In genomic region chr1:32447469-32448185, GRCh38 we compare ENCODE assay signal across 10 cellular contexts. TPM values are rescaled to one million over a fixed set of nuclear protein-coding genes. Genes with fewer than 3 reads are reported as not detected.
DNase-seq lines count a peak whose midpoint lies in the region; TF ChIP-seq lines count a peak whose summit lies in the region.
"Had no signal": no experiment of that assay in that cellular context is flagged by ENCODE, and none has a peak within 500 bp of the region (broad histone marks: within the 10 kb centered on the region; RNA-seq: fewer than 3 reads in every experiment).

No MANE protein-coding gene starts in this region.

- H3K9me3 Mint-ChIP-seq in Caco-2 (ENCODE audit: unreplicated experiment) = peaks cover 20% of the 10 kb centered on the region

- CTCF ChIA-PET in Caco-2 (lab: Charles Lee) = interaction anchor here (0.6 to 1.1 kb wide), 3 partner anchors 25 to 290 kb away, joined by 3 read pairs; no protein-coding TSS in a partner anchor

- no peak overlapping the region for H3K18ac ChIP-seq in neuronal stem cell (ENCODE audit: low read length)

- DNase-seq in Caco-2 (peak; percentile 16 to 47), RPMI7951 (ENCODE audit: low read depth) (peak; percentile 80), epithelial cell of proximal tubule (ENCODE audit: low read depth) (no peak), neuronal stem cell (ENCODE audit: low spot score) (peak; percentile 67), NOMO-1 treated with dmso at 0.1 percent for 144 hours (lab: John Stamatoyannopoulos, UW; ENCODE audit: unreplicated experiment) (no peak), DMS153 treated with DMSO at 0.1 percent for 48 hours (lab: John Stamatoyannopoulos, UW; ENCODE audit: unreplicated experiment) (no peak), vagina (ENCODE audit: extremely low spot score in 2 of 2) (no peak)
- no peak for DNase-seq in activated T-cell treated with anti-CD3 and anti-CD28 coated beads, Interleukin-2, amount 50 U/mL, for 48 hours
- DNase-seq: DMS79 treated with DMSO at 0.1 percent for 48 hours had no signal

- no peak for TF ChIP-seq CTCF in Caco-2 (IDR thresholded peaks at IDR 0.05; ENCODE audit: insufficient read depth in 1 of 2, low read depth in 1 of 2, low read length in 1 of 2, severe bottlenecking in 1 of 2, unreplicated experiment in 1 of 2)
- TF ChIP-seq CTCF in epithelial cell of proximal tubule (conservative IDR thresholded peaks at IDR 0.05; ENCODE audit: low read depth, low read length) = no peak
- no peak for TF ChIP-seq CTCF in vagina (IDR thresholded peaks at IDR 0.05)

- H2BK5ac ChIP-seq in neuronal stem cell (ENCODE audit: low read length) = no peak overlapping the region

- no peak overlapping the region for H4K91ac ChIP-seq in neuronal stem cell (ENCODE audit: low read depth, low read length, poor library complexity)

- H3K4me2 ChIP-seq in neuronal stem cell (ENCODE audit: insufficient read depth, low read length, poor library complexity, severe bottlenecking) = peak overlapping the region; percentile 43

- WGBS in neuronal stem cell (ENCODE audit: extremely low coverage in 2 of 2, insufficient read length in 2 of 2, insufficient replicate concordance in 1 of 2), 2 donors = no CpG with 5 or more reads among the region's 13 CpGs

- H3K4me1 Mint-ChIP-seq in Caco-2 (ENCODE audit: low read depth, unreplicated experiment) = peaks cover 5% of the 10 kb centered on the region

- no peaks in the 10 kb centered on the region for H3K4me1 ChIP-seq in Caco-2
- H3K4me1 ChIP-seq in neuronal stem cell (ENCODE audit: control insufficient read depth in 2 of 2, insufficient read depth in 1 of 2, low read depth in 1 of 2, low read length in 2 of 2) = peaks cover 1 to 4% of the 10 kb centered on the region in 2 donors
- H3K4me1 ChIP-seq in vagina = no peaks in the 10 kb centered on the region

- POLR2A ChIA-PET in Caco-2 (lab: Charles Lee) = interaction anchor here (0.6 kb wide), 1 partner anchor 46 kb away, joined by 7 read pairs; no protein-coding TSS in a partner anchor

- TF ChIP-seq POLR2A in vagina (IDR thresholded peaks at IDR 0.05) = no peak

- no peak overlapping the region for H2BK15ac ChIP-seq in neuronal stem cell (ENCODE audit: low read length)

- H4K8ac ChIP-seq in neuronal stem cell (ENCODE audit: low read depth, low read length) = no peak overlapping the region

- peaks cover 5% of the 10 kb centered on the region for H3K27me3 Mint-ChIP-seq in Caco-2 (ENCODE audit: insufficient read depth, unreplicated experiment)

- intact Hi-C loops in Caco-2 (cut with micrococcal nuclease; ENCODE audit: unreplicated experiment) (loop anchor here (2.0 to 5.0 kb wide), 2 partner anchors 47 to 55 kb away; no protein-coding TSS in a partner anchor), vagina (cut with DNase I) (no loop called here)

- no peak overlapping the region for H3K27ac Mint-ChIP-seq in Caco-2 (ENCODE audit: unreplicated experiment)

- H3K9me3 ChIP-seq in Caco-2 (no peaks in the 10 kb centered on the region), neuronal stem cell (replicated peaks in 1 of 2; ENCODE audit: control insufficient read depth in 2 of 2, insufficient read depth in 1 of 2, low read depth in 1 of 2, low read length in 2 of 2) (peaks cover 5 to 13% of the 10 kb centered on the region in 2 donors), vagina (no peaks in the 10 kb centered on the region)

- H2BK12ac ChIP-seq in neuronal stem cell (ENCODE audit: low read length) = no peak overlapping the region

- no peaks in the 10 kb centered on the region for H3K36me3 Mint-ChIP-seq in Caco-2 (ENCODE audit: insufficient read depth, unreplicated experiment)

- BruUV-seq in Caco-2 (replicated peaks; lab: Mats Ljungman, UMichigan) = no TSS peak

- H3K14ac ChIP-seq in neuronal stem cell (ENCODE audit: low read length) = no peak overlapping the region

- peak overlapping the region; percentile 89 for H2AFZ ChIP-seq in neuronal stem cell (ENCODE audit: low read length)

- H3K4me3 ChIP-seq in Caco-2 (ENCODE audit: low read depth, low read length) = no peak overlapping the region
- H3K4me3 ChIP-seq in epithelial cell of proximal tubule (ENCODE audit: low read depth, low read length) = peak overlapping the region; percentile 35
- peak overlapping the region in 1 of 2 donors; percentile 39 for H3K4me3 ChIP-seq in neuronal stem cell (ENCODE audit: low read length in 2 of 2)
- H3K4me3 ChIP-seq in vagina = peak overlapping the region in 1 of 2 donors; percentile 16
- H3K4me3 ChIP-seq: mucosa of descending colon had no signal

- H3K27ac ChIP-seq in neuronal stem cell (replicated peaks; ENCODE audit: low read length) = peak overlapping the region; percentile 49
- H3K27ac ChIP-seq in vagina = no peak overlapping the region

- no peak overlapping the region for H3K9ac ChIP-seq in neuronal stem cell (ENCODE audit: low read depth, low read length, poor library complexity)

- H3K4ac ChIP-seq in neuronal stem cell (ENCODE audit: low read length) = no peak overlapping the region

- peak overlapping the region; percentile 51 for H3K4me3 Mint-ChIP-seq in Caco-2 (ENCODE audit: unreplicated experiment)

- H3K27me3 ChIP-seq in Caco-2 (replicated peaks; ENCODE audit: control insufficient read depth, insufficient read depth, low read length) = no peaks in the 10 kb centered on the region
- H3K27me3 ChIP-seq in neuronal stem cell (ENCODE audit: control insufficient read depth in 3 of 3, insufficient read depth in 3 of 3, low read depth in 1 of 3, low read length in 3 of 3) = peaks cover 0 to 4% (median 0%) of the 10 kb centered on the region in 3 experiments
- no peaks in the 10 kb centered on the region for H3K27me3 ChIP-seq in vagina

- H3K36me3 ChIP-seq in Caco-2 (ENCODE audit: control insufficient read depth, insufficient read depth, low read length) = no peaks in the 10 kb centered on the region
- H3K36me3 ChIP-seq in neuronal stem cell (replicated peaks in 1 of 2; ENCODE audit: control insufficient read depth in 2 of 2, insufficient read depth in 2 of 2, low read length in 2 of 2) = no peaks in the 10 kb centered on the region
- no peaks in the 10 kb centered on the region for H3K36me3 ChIP-seq in vagina

- no peak overlapping the region for H3K23ac ChIP-seq in neuronal stem cell (ENCODE audit: low read depth, low read length, poor library complexity)

- no peaks in the 10 kb centered on the region for H3K79me1 ChIP-seq in neuronal stem cell (ENCODE audit: low read depth, low read length)

- H2BK120ac ChIP-seq in neuronal stem cell (ENCODE audit: low read depth, low read length) = no peak overlapping the region

- H2AK5ac ChIP-seq in neuronal stem cell (ENCODE audit: low read depth, low read length) = no peak overlapping the region

RNA-seq across cellular contexts. Expression of gene ZBTB8B, which starts 17.2 kb away (rescaled TPM):
- total RNA-seq in Caco-2 (2022) (not detected in 2 replicates), epithelial cell of proximal tubule (0.07 and 0.23 TPM in 2 replicates), vagina (not detected)
- total RNA-seq in RPMI7951 (2014; rRNA removed; shearing (Covaris generic)) = under 0.01 TPM in 1 of 2 replicates, not detected in the other
- 1.9 TPM for polyA plus RNA-seq in neuronal stem cell (2013, experiment 1 of 2)
- 2.0 TPM for polyA plus RNA-seq in neuronal stem cell (2013, experiment 2 of 2)

RNA-seq across cellular contexts. Expression of gene BSDC1, which starts 53.4 kb away (rescaled TPM):
- total RNA-seq in Caco-2 (2022) = 32.5 and 33.2 TPM in 2 replicates
- total RNA-seq in RPMI7951 (2014; rRNA removed; shearing (Covaris generic)) = 45.1 and 52.7 TPM in 2 replicates
- total RNA-seq in epithelial cell of proximal tubule = 56.7 and 61.1 TPM in 2 replicates
- 34.0 TPM for polyA plus RNA-seq in neuronal stem cell (2013, experiment 1 of 2)
- polyA plus RNA-seq in neuronal stem cell (2013, experiment 2 of 2) = 36.4 TPM
- 54.3 TPM for total RNA-seq in vagina

Comparison
In these comparisons a context has a peak if more than half of its experiments do, and no peak if none do; other contexts are left out.
1. DNase-seq: peak in Caco-2 (2 of 2), RPMI7951 (single experiment) and neuronal stem cell (single experiment); none in epithelial cell of proximal tubule (single experiment), NOMO-1 treated with dmso at 0.1 percent for 144 hours (single experiment), activated T-cell treated with anti-CD3 and anti-CD28 coated beads, Interleukin-2, amount 50 U/mL, for 48 hours (0 of 2), DMS153 treated with DMSO at 0.1 percent for 48 hours (single experiment) and vagina (0 of 2).